Comparison of ENCODE assay signal across 7 cellular contexts in the genomic region with DNA sequence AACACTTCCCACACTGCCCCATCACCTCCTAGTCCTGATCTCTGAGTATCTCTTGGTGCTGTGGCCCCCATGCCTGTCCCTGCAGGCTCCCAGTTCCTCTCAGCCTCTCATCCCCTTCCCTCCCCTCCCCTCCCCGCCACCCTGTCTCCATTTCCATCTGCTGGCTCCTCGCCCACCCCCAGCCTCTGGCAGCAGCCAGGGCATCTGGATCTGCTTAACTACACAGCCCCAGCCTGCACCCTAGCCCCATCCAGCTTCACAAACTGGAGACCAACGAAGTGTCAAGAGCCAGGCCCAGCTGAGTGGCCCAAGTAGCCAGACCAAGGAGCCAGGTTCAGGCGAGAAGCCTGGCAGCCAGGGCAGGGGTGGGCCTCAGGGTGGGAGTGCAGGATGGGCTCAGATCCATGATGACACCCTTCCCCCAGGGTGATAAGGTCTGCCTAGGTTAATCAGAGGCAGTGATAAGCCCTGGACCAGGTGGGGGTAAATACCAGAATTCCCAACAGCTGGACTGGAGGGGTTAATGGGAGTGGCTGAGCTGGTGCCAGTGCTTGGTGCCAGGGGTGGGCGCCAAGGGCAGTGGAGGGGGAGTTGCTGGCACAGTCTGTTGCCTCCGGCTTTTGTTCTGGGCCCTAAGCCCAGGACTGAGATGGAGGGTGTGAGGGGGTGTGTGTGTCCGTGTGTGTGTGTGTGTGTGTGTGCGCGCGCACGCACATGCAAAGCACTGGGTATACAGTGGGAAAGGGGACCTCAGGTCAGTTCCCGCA. TPM values are rescaled to one million over a fixed set of nuclear protein-coding genes. Genes with fewer than 3 reads are reported as not detected.
DNase-seq lines count a peak whose midpoint lies in the region; ATAC-seq and TF ChIP-seq lines count a peak whose summit lies in the region.
"Had no signal": no experiment of that assay in that cellular context is flagged by ENCODE, and none has a peak within 500 bp of the region (broad histone marks: within the 10 kb centered on the region; RNA-seq: fewer than 3 reads in every experiment).

No MANE protein-coding gene starts in this region.

- no peaks in the 10 kb centered on the region for H3K27me3 ChIP-seq in heart left ventricle
- H3K27me3 ChIP-seq in thyroid gland: no peaks in the 10 kb centered on the region

- H3K36me3 ChIP-seq in heart left ventricle (peaks cover 0 to 22% (median 10%) of the 10 kb centered on the region in 9 donors), thyroid gland (peaks cover 1 to 2% of the 10 kb centered on the region in 2 donors)

- TF ChIP-seq CTCF in RWPE1 (conservative IDR thresholded peaks at IDR 0.05; ENCODE audit: low read depth): no peak
- TF ChIP-seq CTCF in heart left ventricle (IDR thresholded peaks at IDR 0.05): no peak
- no peak for TF ChIP-seq CTCF in thyroid gland (IDR thresholded peaks at IDR 0.05)

- H3K4me1 ChIP-seq in heart left ventricle (peaks cover 7 to 61% (median 43%) of the 10 kb centered on the region in 12 donors), thyroid gland (peaks cover 44 to 50% of the 10 kb centered on the region in 2 donors)

- no peaks in the 10 kb centered on the region for H3K9me3 ChIP-seq in heart left ventricle
- H3K9me3 ChIP-seq in thyroid gland: no peaks in the 10 kb centered on the region

- POLR2A ChIA-PET in RWPE1 (lab: Yijun Ruan, JAX; ENCODE audit: low non-redundant PET): no interaction called here

- no peak for DNase-seq in RWPE1 (ENCODE audit: low spot score)
- DNase-seq in heart left ventricle: peak; percentile 81 to 88 (median 83)
- peak; percentile 90 for DNase-seq in thyroid gland
- no peak for DNase-seq in OCI-M2 (lab: John Stamatoyannopoulos, UW; ENCODE audit: unreplicated experiment)
- DNase-seq: activated naive CD4-positive, alpha-beta T cell had no signal

- 30 to 48% (median 40%) methylated on average over 11 to 12 of the region's 12 CpGs for WGBS in heart left ventricle, 4 donors
- 22 to 32% methylated on average over 11 of the region's 12 CpGs for WGBS in thyroid gland, 2 donors

- no peak for TF ChIP-seq POLR2A in heart left ventricle (IDR thresholded peaks at IDR 0.05)
- TF ChIP-seq POLR2A in thyroid gland (IDR thresholded peaks at IDR 0.05): no peak

- H3K4me3 ChIP-seq in heart left ventricle (peak overlapping the region in 3 of 12 donors; percentile 22 to 61 (median 24)), thyroid gland (replicated peaks in 1 of 3) (no peak overlapping the region)

- H3K27ac ChIP-seq in RWPE1: peak overlapping the region; percentile 87
- peak overlapping the region; percentile 43 to 95 (median 86) for H3K27ac ChIP-seq in heart left ventricle
- H3K27ac ChIP-seq in thyroid gland: peak overlapping the region; percentile 22 to 88 (median 84)

- peak; percentile 47 to 81 (median 67) for ATAC-seq in heart left ventricle
- ATAC-seq in GM21381 (IDR thresholded peaks at IDR 0.05; ENCODE audit: unreplicated experiment): no peak
- ATAC-seq in HG03039 (IDR thresholded peaks at IDR 0.05; ENCODE audit: unreplicated experiment): no peak

- CTCF ChIA-PET in RWPE1 (lab: Yijun Ruan, JAX): interaction anchor here (0.6 to 0.9 kb wide), 3 partner anchors 8 to 873 kb away, joined by 4 to 5 read pairs (median 5); a partner anchor contains a TSS

- intact Hi-C loops in heart left ventricle (cut with DNase I) (loop anchor here in 1 of 10 donors (5.0 kb wide), 1 partner anchor 48 kb away; no protein-coding TSS in a partner anchor), thyroid gland (cut with DNase I) (no loop called here)

RNA-seq across cellular contexts. Expression of a gene that starts 2.5 kb away (rescaled TPM):
- total RNA-seq in heart left ventricle: 100 to 1,000 TPM in 1 of 9 donors, 10 to 100 TPM in 8; 32.4 to 113 (median 50.1) TPM
- polyA plus RNA-seq in heart left ventricle: 10 to 100 TPM; 20.8 to 23.3 TPM
- 10 to 100 TPM; 43.8 to 89.9 (median 56.5) TPM for total RNA-seq in thyroid gland

RNA-seq across cellular contexts. Expression of a gene that starts 8.0 kb away (rescaled TPM):
- total RNA-seq in heart left ventricle (under 1 TPM in 2 of 9 donors, not detected in 7; 0.35 to 0.40 TPM), thyroid gland (1 to 10 TPM in 1 of 4 donors, not detected in 3; 1.1 TPM)
- under 1 TPM in 1 of 2 donors, not detected in 1; 0.57 TPM for polyA plus RNA-seq in heart left ventricle

RNA-seq across cellular contexts. Expression of a gene that starts 8.0 kb away (rescaled TPM):
- total RNA-seq in heart left ventricle (10 to 100 TPM; 33.2 to 67.9 (median 41.2) TPM), thyroid gland (10 to 100 TPM; 48.7 to 76.5 (median 57.1) TPM)
- 10 to 100 TPM; 16.8 to 44.5 TPM for polyA plus RNA-seq in heart left ventricle

RNA-seq across cellular contexts. Expression of a gene that starts 16.9 kb away (rescaled TPM):
- total RNA-seq in heart left ventricle (10 to 100 TPM; 17.0 to 40.8 (median 24.9) TPM), thyroid gland (10 to 100 TPM; 48.6 to 89.7 (median 76.6) TPM)
- polyA plus RNA-seq in heart left ventricle: 10 to 100 TPM; 21.1 to 55.3 TPM

RNA-seq across cellular contexts. Expression of a gene that starts 25.6 kb away (rescaled TPM):
- total RNA-seq in heart left ventricle (under 1 TPM in 1 of 9 donors, not detected in 8; 0.20 TPM), thyroid gland (not detected)
- polyA plus RNA-seq in heart left ventricle: not detected

Comparison
In these comparisons a context has a peak if more than half of its experiments do, and no peak if none do; other contexts are left out.
1. DNase-seq: peak in heart left ventricle (5 of 5) and thyroid gland (2 of 2); none in RWPE1 (single experiment) and OCI-M2 (single experiment).
2. ATAC-seq: peak in heart left ventricle (4 of 4); none in GM21381 (single experiment) and HG03039 (single experiment).
3. Peak in every context shown above with its lines, with median percentiles within 50 percentile points of each other: H3K27ac ChIP-seq.